9 cellular contexts compared by ENCODE assay signal in genomic region chr13:29543230-29544215, GRCh38. TPM values are rescaled to one million over a fixed set of nuclear protein-coding genes. Genes with fewer than 3 reads are reported as not detected.
DNase-seq lines count a peak whose midpoint lies in the region; ATAC-seq and TF ChIP-seq lines count a peak whose summit lies in the region.
"Had no signal": no experiment of that assay in that cellular context is flagged by ENCODE, and none has a peak within 500 bp of the region (broad histone marks: within the 10 kb centered on the region; RNA-seq: fewer than 3 reads in every experiment).

No MANE protein-coding gene starts in this region.

- no peak overlapping the region for H2BK5ac ChIP-seq in trophoblast cell (ENCODE audit: low read depth, low read length, poor library complexity)

- peak overlapping the region; percentile 21 for H3K18ac ChIP-seq in trophoblast cell (ENCODE audit: low read length)

- H3K9ac ChIP-seq in trophoblast cell (ENCODE audit: low read length) = no peak overlapping the region

- H2BK12ac ChIP-seq in trophoblast cell (ENCODE audit: low read length) = no peak overlapping the region

- H3K9me3 ChIP-seq in trophoblast cell (ENCODE audit: insufficient read depth, low read depth, low read length) = no peaks in the 10 kb centered on the region

- DNase-seq in GM10266 (ENCODE audit: extremely low spot score) = peak; percentile 76
- peak; percentile 32 for DNase-seq in activated T-cell treated with anti-CD3 and anti-CD28 coated beads, Interleukin-2, amount 50 U/mL, for 4 hours
- peak; percentile 35 to 46 for DNase-seq in trophoblast cell
- DNase-seq in NCI-H446 treated with DMSO at 0.1 percent for 48 hours (lab: John Stamatoyannopoulos, UW) = no peak
- no peak for DNase-seq in GM03348 (ENCODE audit: low spot score)
- no peak for DNase-seq in central memory CD4-positive, alpha-beta T cell

- WGBS in trophoblast cell (ENCODE audit: extremely low coverage, insufficient coverage, insufficient read length) = no CpG with 5 or more reads among the region's 16 CpGs

- ATAC-seq in GM21390 (IDR thresholded peaks at IDR 0.05; ENCODE audit: unreplicated experiment) (peak; percentile 99), HG03520 (IDR thresholded peaks at IDR 0.05; ENCODE audit: unreplicated experiment) (peak; percentile 98)
- peak; percentile 84 to 93 for ATAC-seq in activated T-cell treated with anti-CD3 and anti-CD28 coated beads, Interleukin-2, amount 50 U/mL, for 4 hours
- ATAC-seq: HCT116 had no signal

- no peaks in the 10 kb centered on the region for H3K27me3 ChIP-seq in trophoblast cell (ENCODE audit: insufficient read depth, low read length)

- H2BK120ac ChIP-seq in trophoblast cell (ENCODE audit: insufficient read depth, low read length, poor library complexity) = no peak overlapping the region

- H3K79me2 ChIP-seq in trophoblast cell (ENCODE audit: control insufficient read depth, insufficient read depth, low read length, poor library complexity) = no peaks in the 10 kb centered on the region

- H3K4me1 ChIP-seq in trophoblast cell (ENCODE audit: control insufficient read depth in 1 of 2, insufficient read depth in 2 of 2, low read length in 2 of 2) = peaks cover 24 to 37% of the 10 kb centered on the region in 2 experiments

- H2AK5ac ChIP-seq in trophoblast cell (ENCODE audit: low read length) = no peak overlapping the region

- no peak overlapping the region for H2AFZ ChIP-seq in trophoblast cell (ENCODE audit: insufficient read depth, low read length, poor library complexity)

- H4K8ac ChIP-seq in trophoblast cell (ENCODE audit: low read depth, low read length) = no peak overlapping the region

- H4K12ac ChIP-seq in trophoblast cell (ENCODE audit: low read depth, low read length) = no peak overlapping the region

- H3K36me3 Mint-ChIP-seq in activated T-cell treated with anti-CD3 and anti-CD28 coated beads, Interleukin-2, amount 50 U/mL, for 4 hours (ENCODE audit: insufficient read depth) = peaks cover 39% of the 10 kb centered on the region

- no peak overlapping the region for H3K27ac ChIP-seq in trophoblast cell (ENCODE audit: low read depth, low read length)

- H3K36me3 ChIP-seq in trophoblast cell (ENCODE audit: control insufficient read depth in 1 of 2, insufficient read depth in 2 of 2, low read length in 2 of 2) = peaks cover 10 to 12% of the 10 kb centered on the region in 2 experiments

- H3K79me1 ChIP-seq in trophoblast cell (ENCODE audit: low read length) = peaks cover 5% of the 10 kb centered on the region

- no peak overlapping the region for H3K23ac ChIP-seq in trophoblast cell (ENCODE audit: low read length)

- no peaks in the 10 kb centered on the region for H3K9me3 Mint-ChIP-seq in activated T-cell treated with anti-CD3 and anti-CD28 coated beads, Interleukin-2, amount 50 U/mL, for 4 hours

- H3K27me3 Mint-ChIP-seq in activated T-cell treated with anti-CD3 and anti-CD28 coated beads, Interleukin-2, amount 50 U/mL, for 4 hours (ENCODE audit: low read depth) = no peaks in the 10 kb centered on the region

- peak overlapping the region; percentile 3 for H3K14ac ChIP-seq in trophoblast cell (ENCODE audit: low read length)

- no peak overlapping the region for H3K4me3 Mint-ChIP-seq in activated T-cell treated with anti-CD3 and anti-CD28 coated beads, Interleukin-2, amount 50 U/mL, for 4 hours

- peaks cover 31% of the 10 kb centered on the region for H3K4me1 Mint-ChIP-seq in activated T-cell treated with anti-CD3 and anti-CD28 coated beads, Interleukin-2, amount 50 U/mL, for 4 hours (ENCODE audit: low read depth)

- no peak overlapping the region for H3K4me2 ChIP-seq in trophoblast cell (ENCODE audit: low read length)

- H3K4ac ChIP-seq in trophoblast cell (ENCODE audit: low read depth, low read length) = peak overlapping the region; percentile 6

- no peak overlapping the region for H4K91ac ChIP-seq in trophoblast cell (ENCODE audit: low read depth, low read length)

- H3K4me3 ChIP-seq in trophoblast cell (ENCODE audit: low read depth, low read length) = no peak overlapping the region

- TF ChIP-seq CTCF in GM10266 (IDR thresholded peaks at IDR 0.05; ENCODE audit: control insufficient read depth, insufficient read depth, low read depth, missing control alignments) = peak; percentile 50

RNA-seq across cellular contexts. Expression of gene SLC7A1, which starts 52.0 kb away (rescaled TPM):
- total RNA-seq in activated T-cell treated with anti-CD3 and anti-CD28 coated beads, Interleukin-2, amount 50 U/mL, for 4 hours = 100 to 1,000 TPM; 173 to 216 (median 180) TPM
- polyA plus RNA-seq in trophoblast cell (2013) = 42.5 and 45.6 TPM in 2 replicates

Comparison
In these comparisons a context has a peak if more than half of its experiments do, and no peak if none do; other contexts are left out.
1. DNase-seq: peak in GM10266 (single experiment), activated T-cell treated with anti-CD3 and anti-CD28 coated beads, Interleukin-2, amount 50 U/mL, for 4 hours (single experiment) and trophoblast cell (2 of 2); none in NCI-H446 treated with DMSO at 0.1 percent for 48 hours (single experiment), GM03348 (single experiment) and central memory CD4-positive, alpha-beta T cell (single experiment).
2. Peak in every context shown above with its lines, with median percentiles within 50 percentile points of each other: ATAC-seq.